Comparison of ENCODE assay signal across 8 cellular contexts in genomic region chr17:17235212-17236174, GRCh38. TPM values are rescaled to one million over a fixed set of nuclear protein-coding genes. Genes with fewer than 3 reads are reported as not detected.
DNase-seq lines count a peak whose midpoint lies in the region; ATAC-seq and TF ChIP-seq lines count a peak whose summit lies in the region.

No MANE protein-coding gene starts in this region.

- H3K9me3 ChIP-seq in colonic mucosa = no peaks in the 10 kb centered on the region
- H3K9me3 ChIP-seq in mucosa of stomach (ENCODE audit: control insufficient read depth, low read length) = no peaks in the 10 kb centered on the region

- intact Hi-C loops in colonic mucosa (cut with DNase I) = no loop called here

- H3K36me3 ChIP-seq in colonic mucosa (peaks cover 9% of the 10 kb centered on the region), mucosa of stomach (ENCODE audit: control insufficient read depth, insufficient read depth, low read length) (peaks cover 7% of the 10 kb centered on the region)

- no peaks in the 10 kb centered on the region for H3K27me3 ChIP-seq in colonic mucosa
- H3K27me3 ChIP-seq in mucosa of stomach (ENCODE audit: control insufficient read depth, insufficient read depth, low read length) = no peaks in the 10 kb centered on the region

- H3K27ac ChIP-seq in colonic mucosa = peak overlapping the region; percentile 78

- H3K4me3 ChIP-seq in colonic mucosa (peak overlapping the region; percentile 90), mucosa of stomach (ENCODE audit: low read length) (peak overlapping the region; percentile 58)

- H3K4me1 ChIP-seq in colonic mucosa (no peaks in the 10 kb centered on the region), mucosa of stomach (ENCODE audit: control insufficient read depth, insufficient read depth, low read length) (peaks cover 16% of the 10 kb centered on the region)

- peak overlapping the region; percentile 40 to 95 for H3K9ac ChIP-seq in colonic mucosa (ENCODE audit: low read depth in 2 of 2, low read length in 2 of 2)
- H3K9ac ChIP-seq in mucosa of stomach (ENCODE audit: low read length) = peak overlapping the region; percentile 99

- DNase-seq in ELF-1 (ENCODE audit: low read depth, low spot score) (peak; percentile 30), NCI-H2196 treated with DMSO at 0.1 percent for 48 hours (lab: John Stamatoyannopoulos, UW; ENCODE audit: unreplicated experiment) (peak; percentile 12), colonic mucosa (no peak)

- ATAC-seq in HG03521 (IDR thresholded peaks at IDR 0.05; ENCODE audit: unreplicated experiment) (no peak), HG03196 (IDR thresholded peaks at IDR 0.05; ENCODE audit: unreplicated experiment) (no peak), HG03457 (IDR thresholded peaks at IDR 0.05; ENCODE audit: unreplicated experiment) (no peak), HG02763 (IDR thresholded peaks at IDR 0.05; ENCODE audit: unreplicated experiment) (no peak)

- TF ChIP-seq CTCF in colonic mucosa (IDR thresholded peaks at IDR 0.05) = no peak

RNA-seq across cellular contexts. Expression of gene FLCN, which starts 1.5 kb away (rescaled TPM):
- total RNA-seq in colonic mucosa = 10 to 100 TPM; 34.2 to 36.7 TPM

RNA-seq across cellular contexts. Expression of gene PLD6, which starts 29.4 kb away (rescaled TPM):
- total RNA-seq in colonic mucosa = 1 to 10 TPM; 1.3 to 1.4 TPM

RNA-seq across cellular contexts. Expression of gene COPS3, which starts 45.6 kb away (rescaled TPM):
- 10 to 100 TPM; 43.9 to 60.4 TPM for total RNA-seq in colonic mucosa
